In the genomic region with DNA sequence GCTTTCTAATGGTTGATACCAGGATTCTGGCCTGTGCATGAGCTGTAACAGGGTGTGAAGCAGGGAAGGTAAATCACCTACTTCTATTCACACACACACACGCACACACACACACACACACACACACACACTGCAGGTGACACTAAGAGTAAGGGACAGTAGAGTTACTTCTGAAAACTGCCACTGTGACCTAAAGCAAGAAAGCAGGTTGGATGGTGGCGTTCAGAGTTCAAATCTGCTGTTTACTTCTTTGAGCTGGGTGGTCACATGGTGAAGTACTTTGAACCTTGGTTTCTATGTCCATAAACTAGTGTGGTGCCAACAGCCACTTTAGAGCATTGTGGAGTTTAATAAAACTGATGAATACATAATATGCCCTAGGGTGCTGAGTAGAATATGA, we compare ENCODE assay signal across 1 cellular context.
TF ChIP-seq lines count a peak whose summit lies in the region.

No MANE protein-coding gene starts in this region.

TF ChIP-seq in HepG2, 621 proteins besides CTCF, POLR2A, EP300 and RAD21 (continued from another document and continues in another):
- TF ChIP-seq, protein P1, sequence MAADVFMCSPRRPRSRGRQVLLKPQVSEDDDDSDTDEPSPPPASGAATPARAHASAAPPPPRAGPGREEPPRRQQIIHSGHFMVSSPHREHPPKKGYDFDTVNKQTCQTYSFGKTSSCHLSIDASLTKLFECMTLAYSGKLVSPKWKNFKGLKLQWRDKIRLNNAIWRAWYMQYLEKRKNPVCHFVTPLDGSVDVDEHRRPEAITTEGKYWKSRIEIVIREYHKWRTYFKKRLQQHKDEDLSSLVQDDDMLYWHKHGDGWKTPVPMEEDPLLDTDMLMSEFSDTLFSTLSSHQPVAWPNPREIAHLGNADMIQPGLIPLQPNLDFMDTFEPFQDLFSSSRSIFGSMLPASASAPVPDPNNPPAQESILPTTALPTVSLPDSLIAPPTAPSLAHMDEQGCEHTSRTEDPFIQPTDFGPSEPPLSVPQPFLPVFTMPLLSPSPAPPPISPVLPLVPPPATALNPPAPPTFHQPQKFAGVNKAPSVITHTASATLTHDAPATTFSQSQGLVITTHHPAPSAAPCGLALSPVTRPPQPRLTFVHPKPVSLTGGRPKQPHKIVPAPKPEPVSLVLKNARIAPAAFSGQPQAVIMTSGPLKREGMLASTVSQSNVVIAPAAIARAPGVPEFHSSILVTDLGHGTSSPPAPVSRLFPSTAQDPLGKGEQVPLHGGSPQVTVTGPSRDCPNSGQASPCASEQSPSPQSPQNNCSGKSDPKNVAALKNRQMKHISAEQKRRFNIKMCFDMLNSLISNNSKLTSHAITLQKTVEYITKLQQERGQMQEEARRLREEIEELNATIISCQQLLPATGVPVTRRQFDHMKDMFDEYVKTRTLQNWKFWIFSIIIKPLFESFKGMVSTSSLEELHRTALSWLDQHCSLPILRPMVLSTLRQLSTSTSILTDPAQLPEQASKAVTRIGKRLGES (CRISPR knock-in tag; IDR thresholded peaks at IDR 0.05; ENCODE audit: borderline replicate concordance), result no peak
- TF ChIP-seq, protein P2, sequence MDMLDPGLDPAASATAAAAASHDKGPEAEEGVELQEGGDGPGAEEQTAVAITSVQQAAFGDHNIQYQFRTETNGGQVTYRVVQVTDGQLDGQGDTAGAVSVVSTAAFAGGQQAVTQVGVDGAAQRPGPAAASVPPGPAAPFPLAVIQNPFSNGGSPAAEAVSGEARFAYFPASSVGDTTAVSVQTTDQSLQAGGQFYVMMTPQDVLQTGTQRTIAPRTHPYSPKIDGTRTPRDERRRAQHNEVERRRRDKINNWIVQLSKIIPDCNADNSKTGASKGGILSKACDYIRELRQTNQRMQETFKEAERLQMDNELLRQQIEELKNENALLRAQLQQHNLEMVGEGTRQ (IDR thresholded peaks at IDR 0.05; ENCODE audit: low read depth, low read length), result peak; percentile 52
- TF ChIP-seq, protein P2 (CRISPR knock-in tag; IDR thresholded peaks at IDR 0.05; ENCODE audit: borderline replicate concordance), result peak; percentile 78; the same call in 1 of the 2 replicates
- TF ChIP-seq ZNF234 (CRISPR knock-in tag; conservative IDR thresholded peaks at IDR 0.05) (no peak), SMAD9 (CRISPR knock-in tag; IDR thresholded peaks at IDR 0.05) (no peak), RBM39 (IDR thresholded peaks at IDR 0.05; ENCODE audit: low read depth, low read length, poor library complexity, severe bottlenecking) (no peak), JARID2 (CRISPR knock-in tag; IDR thresholded peaks at IDR 0.05; ENCODE audit: insufficient replicate concordance) (no peak), ZNF615 (CRISPR knock-in tag; IDR thresholded peaks at IDR 0.05; ENCODE audit: borderline replicate concordance) (no peak), SPEN (CRISPR knock-in tag; IDR thresholded peaks at IDR 0.05; ENCODE audit: low read depth) (no peak), TBX2 (CRISPR knock-in tag; IDR thresholded peaks at IDR 0.05; ENCODE audit: borderline replicate concordance) (peak; percentile 66; the same call in 1 of the 2 replicates), SNRNP70 (IDR thresholded peaks at IDR 0.05; ENCODE audit: low read depth, low read length) (no peak), NR2F1 (CRISPR knock-in tag; IDR thresholded peaks at IDR 0.05) (no peak), SIX1 (CRISPR knock-in tag; IDR thresholded peaks at IDR 0.05; ENCODE audit: borderline replicate concordance) (no peak), ZSCAN29 (CRISPR knock-in tag; conservative IDR thresholded peaks at IDR 0.05) (no peak), ZNF496 (CRISPR knock-in tag; IDR thresholded peaks at IDR 0.05; ENCODE audit: insufficient replicate concordance) (no peak), ZNF296 (CRISPR knock-in tag; conservative IDR thresholded peaks at IDR 0.05) (no peak), ZNF841 (CRISPR knock-in tag; IDR thresholded peaks at IDR 0.05; ENCODE audit: borderline replicate concordance) (no peak), ZNF766 (CRISPR knock-in tag; IDR thresholded peaks at IDR 0.05; ENCODE audit: borderline replicate concordance) (no peak), ZBTB3 (CRISPR knock-in tag; IDR thresholded peaks at IDR 0.05; ENCODE audit: borderline replicate concordance, low read depth) (no peak), ZNF674 (CRISPR knock-in tag; IDR thresholded peaks at IDR 0.05; ENCODE audit: low read depth) (no peak), NFYB (CRISPR knock-in tag; IDR thresholded peaks at IDR 0.05) (no peak), ATM (IDR thresholded peaks at IDR 0.05; ENCODE audit: borderline replicate concordance) (no peak), NFYC (CRISPR knock-in tag; IDR thresholded peaks at IDR 0.05) (no peak), ZNF205 (CRISPR knock-in tag; IDR thresholded peaks at IDR 0.05) (no peak), ZNF75D (CRISPR knock-in tag; IDR thresholded peaks at IDR 0.05; ENCODE audit: borderline replicate concordance) (no peak), MAFK (conservative IDR thresholded peaks at IDR 0.05 in 1 of 2, IDR thresholded peaks at IDR 0.05 in 1 of 2; ENCODE audit: low read length in 2 of 2) (no peak), ZNF607 (CRISPR knock-in tag; IDR thresholded peaks at IDR 0.05; ENCODE audit: borderline replicate concordance) (no peak), HDAC2 (CRISPR knock-in tag; IDR thresholded peaks at IDR 0.05) (peak; percentile 35; the same call in 1 of the 2 replicates), ZNF605 (CRISPR knock-in tag; IDR thresholded peaks at IDR 0.05) (no peak), ZSCAN31 (CRISPR knock-in tag; IDR thresholded peaks at IDR 0.05; ENCODE audit: low read depth) (0 out of 2 replicates have a peak, but pooled peaks have one; percentile 66), ZNF737 (CRISPR knock-in tag; IDR thresholded peaks at IDR 0.05; ENCODE audit: borderline replicate concordance) (no peak), ZNF713 (CRISPR knock-in tag; IDR thresholded peaks at IDR 0.05) (no peak), CENPX (CRISPR knock-in tag; IDR thresholded peaks at IDR 0.05) (no peak), PAX8 (CRISPR knock-in tag; IDR thresholded peaks at IDR 0.05; ENCODE audit: borderline replicate concordance) (no peak)
- TF ChIP-seq, protein P3, sequence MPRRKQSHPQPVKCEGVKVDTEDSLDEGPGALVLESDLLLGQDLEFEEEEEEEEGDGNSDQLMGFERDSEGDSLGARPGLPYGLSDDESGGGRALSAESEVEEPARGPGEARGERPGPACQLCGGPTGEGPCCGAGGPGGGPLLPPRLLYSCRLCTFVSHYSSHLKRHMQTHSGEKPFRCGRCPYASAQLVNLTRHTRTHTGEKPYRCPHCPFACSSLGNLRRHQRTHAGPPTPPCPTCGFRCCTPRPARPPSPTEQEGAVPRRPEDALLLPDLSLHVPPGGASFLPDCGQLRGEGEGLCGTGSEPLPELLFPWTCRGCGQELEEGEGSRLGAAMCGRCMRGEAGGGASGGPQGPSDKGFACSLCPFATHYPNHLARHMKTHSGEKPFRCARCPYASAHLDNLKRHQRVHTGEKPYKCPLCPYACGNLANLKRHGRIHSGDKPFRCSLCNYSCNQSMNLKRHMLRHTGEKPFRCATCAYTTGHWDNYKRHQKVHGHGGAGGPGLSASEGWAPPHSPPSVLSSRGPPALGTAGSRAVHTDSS (CRISPR knock-in tag; conservative IDR thresholded peaks at IDR 0.05), result no peak
- TF ChIP-seq, protein P4, sequence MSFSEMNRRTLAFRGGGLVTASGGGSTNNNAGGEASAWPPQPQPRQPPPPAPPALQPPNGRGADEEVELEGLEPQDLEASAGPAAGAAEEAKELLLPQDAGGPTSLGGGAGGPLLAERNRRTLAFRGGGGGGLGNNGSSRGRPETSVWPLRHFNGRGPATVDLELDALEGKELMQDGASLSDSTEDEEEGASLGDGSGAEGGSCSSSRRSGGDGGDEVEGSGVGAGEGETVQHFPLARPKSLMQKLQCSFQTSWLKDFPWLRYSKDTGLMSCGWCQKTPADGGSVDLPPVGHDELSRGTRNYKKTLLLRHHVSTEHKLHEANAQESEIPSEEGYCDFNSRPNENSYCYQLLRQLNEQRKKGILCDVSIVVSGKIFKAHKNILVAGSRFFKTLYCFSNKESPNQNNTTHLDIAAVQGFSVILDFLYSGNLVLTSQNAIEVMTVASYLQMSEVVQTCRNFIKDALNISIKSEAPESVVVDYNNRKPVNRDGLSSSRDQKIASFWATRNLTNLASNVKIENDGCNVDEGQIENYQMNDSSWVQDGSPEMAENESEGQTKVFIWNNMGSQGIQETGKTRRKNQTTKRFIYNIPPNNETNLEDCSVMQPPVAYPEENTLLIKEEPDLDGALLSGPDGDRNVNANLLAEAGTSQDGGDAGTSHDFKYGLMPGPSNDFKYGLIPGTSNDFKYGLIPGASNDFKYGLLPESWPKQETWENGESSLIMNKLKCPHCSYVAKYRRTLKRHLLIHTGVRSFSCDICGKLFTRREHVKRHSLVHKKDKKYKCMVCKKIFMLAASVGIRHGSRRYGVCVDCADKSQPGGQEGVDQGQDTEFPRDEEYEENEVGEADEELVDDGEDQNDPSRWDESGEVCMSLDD (CRISPR knock-in tag; IDR thresholded peaks at IDR 0.05; ENCODE audit: borderline replicate concordance), result no peak
- TF ChIP-seq, protein P5, sequence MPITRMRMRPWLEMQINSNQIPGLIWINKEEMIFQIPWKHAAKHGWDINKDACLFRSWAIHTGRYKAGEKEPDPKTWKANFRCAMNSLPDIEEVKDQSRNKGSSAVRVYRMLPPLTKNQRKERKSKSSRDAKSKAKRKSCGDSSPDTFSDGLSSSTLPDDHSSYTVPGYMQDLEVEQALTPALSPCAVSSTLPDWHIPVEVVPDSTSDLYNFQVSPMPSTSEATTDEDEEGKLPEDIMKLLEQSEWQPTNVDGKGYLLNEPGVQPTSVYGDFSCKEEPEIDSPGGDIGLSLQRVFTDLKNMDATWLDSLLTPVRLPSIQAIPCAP (CRISPR knock-in tag; IDR thresholded peaks at IDR 0.05; ENCODE audit: low read depth), result no peak
- TF ChIP-seq, protein P6, sequence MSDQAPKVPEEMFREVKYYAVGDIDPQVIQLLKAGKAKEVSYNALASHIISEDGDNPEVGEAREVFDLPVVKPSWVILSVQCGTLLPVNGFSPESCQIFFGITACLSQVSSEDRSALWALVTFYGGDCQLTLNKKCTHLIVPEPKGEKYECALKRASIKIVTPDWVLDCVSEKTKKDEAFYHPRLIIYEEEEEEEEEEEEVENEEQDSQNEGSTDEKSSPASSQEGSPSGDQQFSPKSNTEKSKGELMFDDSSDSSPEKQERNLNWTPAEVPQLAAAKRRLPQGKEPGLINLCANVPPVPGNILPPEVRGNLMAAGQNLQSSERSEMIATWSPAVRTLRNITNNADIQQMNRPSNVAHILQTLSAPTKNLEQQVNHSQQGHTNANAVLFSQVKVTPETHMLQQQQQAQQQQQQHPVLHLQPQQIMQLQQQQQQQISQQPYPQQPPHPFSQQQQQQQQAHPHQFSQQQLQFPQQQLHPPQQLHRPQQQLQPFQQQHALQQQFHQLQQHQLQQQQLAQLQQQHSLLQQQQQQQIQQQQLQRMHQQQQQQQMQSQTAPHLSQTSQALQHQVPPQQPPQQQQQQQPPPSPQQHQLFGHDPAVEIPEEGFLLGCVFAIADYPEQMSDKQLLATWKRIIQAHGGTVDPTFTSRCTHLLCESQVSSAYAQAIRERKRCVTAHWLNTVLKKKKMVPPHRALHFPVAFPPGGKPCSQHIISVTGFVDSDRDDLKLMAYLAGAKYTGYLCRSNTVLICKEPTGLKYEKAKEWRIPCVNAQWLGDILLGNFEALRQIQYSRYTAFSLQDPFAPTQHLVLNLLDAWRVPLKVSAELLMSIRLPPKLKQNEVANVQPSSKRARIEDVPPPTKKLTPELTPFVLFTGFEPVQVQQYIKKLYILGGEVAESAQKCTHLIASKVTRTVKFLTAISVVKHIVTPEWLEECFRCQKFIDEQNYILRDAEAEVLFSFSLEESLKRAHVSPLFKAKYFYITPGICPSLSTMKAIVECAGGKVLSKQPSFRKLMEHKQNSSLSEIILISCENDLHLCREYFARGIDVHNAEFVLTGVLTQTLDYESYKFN (CRISPR knock-in tag; conservative IDR thresholded peaks at IDR 0.05), result peak; percentile 95
- TF ChIP-seq, protein P7, sequence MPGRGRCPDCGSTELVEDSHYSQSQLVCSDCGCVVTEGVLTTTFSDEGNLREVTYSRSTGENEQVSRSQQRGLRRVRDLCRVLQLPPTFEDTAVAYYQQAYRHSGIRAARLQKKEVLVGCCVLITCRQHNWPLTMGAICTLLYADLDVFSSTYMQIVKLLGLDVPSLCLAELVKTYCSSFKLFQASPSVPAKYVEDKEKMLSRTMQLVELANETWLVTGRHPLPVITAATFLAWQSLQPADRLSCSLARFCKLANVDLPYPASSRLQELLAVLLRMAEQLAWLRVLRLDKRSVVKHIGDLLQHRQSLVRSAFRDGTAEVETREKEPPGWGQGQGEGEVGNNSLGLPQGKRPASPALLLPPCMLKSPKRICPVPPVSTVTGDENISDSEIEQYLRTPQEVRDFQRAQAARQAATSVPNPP (CRISPR knock-in tag; IDR thresholded peaks at IDR 0.05), result no peak
- TF ChIP-seq, protein P8, sequence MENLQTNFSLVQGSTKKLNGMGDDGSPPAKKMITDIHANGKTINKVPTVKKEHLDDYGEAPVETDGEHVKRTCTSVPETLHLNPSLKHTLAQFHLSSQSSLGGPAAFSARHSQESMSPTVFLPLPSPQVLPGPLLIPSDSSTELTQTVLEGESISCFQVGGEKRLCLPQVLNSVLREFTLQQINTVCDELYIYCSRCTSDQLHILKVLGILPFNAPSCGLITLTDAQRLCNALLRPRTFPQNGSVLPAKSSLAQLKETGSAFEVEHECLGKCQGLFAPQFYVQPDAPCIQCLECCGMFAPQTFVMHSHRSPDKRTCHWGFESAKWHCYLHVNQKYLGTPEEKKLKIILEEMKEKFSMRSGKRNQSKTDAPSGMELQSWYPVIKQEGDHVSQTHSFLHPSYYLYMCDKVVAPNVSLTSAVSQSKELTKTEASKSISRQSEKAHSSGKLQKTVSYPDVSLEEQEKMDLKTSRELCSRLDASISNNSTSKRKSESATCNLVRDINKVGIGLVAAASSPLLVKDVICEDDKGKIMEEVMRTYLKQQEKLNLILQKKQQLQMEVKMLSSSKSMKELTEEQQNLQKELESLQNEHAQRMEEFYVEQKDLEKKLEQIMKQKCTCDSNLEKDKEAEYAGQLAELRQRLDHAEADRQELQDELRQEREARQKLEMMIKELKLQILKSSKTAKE (CRISPR knock-in tag; IDR thresholded peaks at IDR 0.05; ENCODE audit: borderline replicate concordance), result no peak
- TF ChIP-seq, protein P9, sequence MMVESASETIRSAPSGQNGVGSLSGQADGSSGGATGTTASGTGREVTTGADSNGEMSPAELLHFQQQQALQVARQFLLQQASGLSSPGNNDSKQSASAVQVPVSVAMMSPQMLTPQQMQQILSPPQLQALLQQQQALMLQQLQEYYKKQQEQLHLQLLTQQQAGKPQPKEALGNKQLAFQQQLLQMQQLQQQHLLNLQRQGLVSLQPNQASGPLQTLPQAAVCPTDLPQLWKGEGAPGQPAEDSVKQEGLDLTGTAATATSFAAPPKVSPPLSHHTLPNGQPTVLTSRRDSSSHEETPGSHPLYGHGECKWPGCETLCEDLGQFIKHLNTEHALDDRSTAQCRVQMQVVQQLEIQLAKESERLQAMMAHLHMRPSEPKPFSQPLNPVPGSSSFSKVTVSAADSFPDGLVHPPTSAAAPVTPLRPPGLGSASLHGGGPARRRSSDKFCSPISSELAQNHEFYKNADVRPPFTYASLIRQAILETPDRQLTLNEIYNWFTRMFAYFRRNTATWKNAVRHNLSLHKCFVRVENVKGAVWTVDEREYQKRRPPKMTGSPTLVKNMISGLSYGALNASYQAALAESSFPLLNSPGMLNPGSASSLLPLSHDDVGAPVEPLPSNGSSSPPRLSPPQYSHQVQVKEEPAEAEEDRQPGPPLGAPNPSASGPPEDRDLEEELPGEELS (CRISPR knock-in tag; IDR thresholded peaks at IDR 0.05), result peak; percentile 66
